ENCODE assay signal across 8 cellular contexts in genomic region chr1:246907472-246907871, GRCh38. TPM values are rescaled to one million over a fixed set of nuclear protein-coding genes. Genes with fewer than 3 reads are reported as not detected.
DNase-seq lines count a peak whose midpoint lies in the region; ATAC-seq and TF ChIP-seq lines count a peak whose summit lies in the region.

No MANE protein-coding gene starts in this region.

- H3K27ac ChIP-seq in lower lobe of right lung: no peak overlapping the region

- intact Hi-C loops in lower lobe of right lung (cut with DNase I) (no loop called here), sciatic nerve (cut with DNase I) (no loop called here)

- no peaks in the 10 kb centered on the region for H3K4me1 ChIP-seq in lower lobe of right lung

- H3K36me3 ChIP-seq in BJ (ENCODE audit: control insufficient read depth, insufficient read depth, low read length) (peaks cover 1% of the 10 kb centered on the region), lower lobe of right lung (peaks cover 80% of the 10 kb centered on the region)

- H3K9me3 ChIP-seq in lower lobe of right lung: no peaks in the 10 kb centered on the region

- H3K27me3 ChIP-seq in BJ (ENCODE audit: control insufficient read depth, insufficient read depth, low read length) (no peaks in the 10 kb centered on the region), lower lobe of right lung (ENCODE audit: low read depth) (no peaks in the 10 kb centered on the region)

- ATAC-seq in GM18502 (IDR thresholded peaks at IDR 0.05; ENCODE audit: poor library complexity, unreplicated experiment): peak; percentile 79
- ATAC-seq in lower lobe of right lung: peak in 1 of 2 donors; percentile 66
- no peak for ATAC-seq in sciatic nerve
- no peak for ATAC-seq in activated CD4-positive, CD25-positive, alpha-beta regulatory T cell treated with anti-CD3 and anti-CD28 coated beads, Interleukin-2, amount 50 U/mL, for 24 hours

- DNase-seq in BJ (ENCODE audit: low read depth) (no peak), NCI-H2227 (lab: John Stamatoyannopoulos, UW; ENCODE audit: unreplicated experiment) (peak; percentile 34), cardiac fibroblast (ENCODE audit: low read depth in 2 of 2) (peak; percentile 76 to 79), lower lobe of right lung (no peak), sciatic nerve (ENCODE audit: low spot score) (no peak), NCI-H2107 (lab: John Stamatoyannopoulos, UW) (no peak)

- H3K4me3 ChIP-seq in BJ (ENCODE audit: low read depth, low read length) (no peak overlapping the region), cardiac fibroblast (replicated peaks in 1 of 2; ENCODE audit: low read depth in 2 of 2, low read length in 2 of 2) (no peak overlapping the region), lower lobe of right lung (no peak overlapping the region)

- CTCF ChIA-PET in BJ (lab: Yijun Ruan, JAX): interaction anchor here (1.0 to 2.0 kb wide), 3 partner anchors 12 to 63 kb away, joined by 4 to 8 read pairs (median 6); no protein-coding TSS in a partner anchor

- TF ChIP-seq CTCF in BJ (IDR thresholded peaks at IDR 0.05; ENCODE audit: insufficient read depth, low read depth, low read length): peak; percentile 44
- peak; percentile 53 for TF ChIP-seq CTCF in cardiac fibroblast (IDR thresholded peaks at IDR 0.05; ENCODE audit: low read depth, low read length)
- peak; percentile 51 for TF ChIP-seq CTCF in lower lobe of right lung (IDR thresholded peaks at IDR 0.05)

- POLR2A ChIA-PET in BJ (lab: Charles Lee): no interaction called here

RNA-seq across cellular contexts. Expression of gene AHCTF1, which starts 24.3 kb away (rescaled TPM):
- polyA plus RNA-seq in BJ (2011; rRNA removed): 6.1 and 14.4 TPM in 2 replicates
- 13.1 and 13.7 TPM in 2 replicates for polyA minus RNA-seq in BJ (2011; rRNA and poly(A)+ RNA removed)
- total RNA-seq in lower lobe of right lung (36.0 TPM), sciatic nerve (46.4 TPM)

Comparison
In these comparisons a context has a peak if more than half of its experiments do, and no peak if none do; other contexts are left out.
1. DNase-seq: peak in NCI-H2227 (single experiment) and cardiac fibroblast (2 of 2); none in BJ (single experiment), lower lobe of right lung (single experiment), sciatic nerve (single experiment) and NCI-H2107 (single experiment).
2. Peak in every context shown above with its lines, with median percentiles within 50 percentile points of each other: CTCF ChIP-seq.